Comparison of ENCODE assay signal across 26 cellular contexts in genomic region chr13:44389003-44389666, GRCh38. TPM values are rescaled to one million over a fixed set of nuclear protein-coding genes. Genes with fewer than 3 reads are reported as not detected.
A peak's percentile ranks its signal among the peaks of the same experiment; 100 is the strongest.
DNase-seq lines count a peak whose midpoint lies in the region; ATAC-seq and TF ChIP-seq lines count a peak whose summit lies in the region.
"Had no signal": no experiment of that assay in that cellular context is flagged by ENCODE, and none has a peak within 500 bp of the region (broad histone marks: within the 10 kb centered on the region; RNA-seq: fewer than 3 reads in every experiment).

No MANE protein-coding gene starts in this region.

- H3K27ac Mint-ChIP-seq in CD14-positive monocyte: peak overlapping the region in 4 of 7 donors; percentile 15 to 56 (median 38)
- H3K27ac Mint-ChIP-seq: activated naive CD4-positive, alpha-beta T cell treated with anti-CD3 and anti-CD28 coated beads, Interleukin-2, amount 50 U/mL, for 24 hours; activated T-helper 17 cell treated with anti-CD3 and anti-CD28 coated beads, Interleukin-2, amount 50 U/mL, for 72 hours had no signal

- H3K9me3 Mint-ChIP-seq in CD14-positive monocyte: no peaks in the 10 kb centered on the region
- H3K9me3 Mint-ChIP-seq: activated naive CD4-positive, alpha-beta T cell treated with anti-CD3 and anti-CD28 coated beads, Interleukin-2, amount 50 U/mL, for 24 hours; activated T-helper 17 cell treated with anti-CD3 and anti-CD28 coated beads, Interleukin-2, amount 50 U/mL, for 72 hours had no signal

- TF ChIP-seq CTCF in CD14-positive monocyte (IDR thresholded peaks at IDR 0.05) (no peak), mucosa of descending colon (IDR thresholded peaks at IDR 0.05) (no peak)

- H3K4me3 Mint-ChIP-seq in CD14-positive monocyte: no peak overlapping the region
- H3K4me3 Mint-ChIP-seq: activated naive CD4-positive, alpha-beta T cell treated with anti-CD3 and anti-CD28 coated beads, Interleukin-2, amount 50 U/mL, for 24 hours; activated T-helper 17 cell treated with anti-CD3 and anti-CD28 coated beads, Interleukin-2, amount 50 U/mL, for 72 hours had no signal

- peaks cover 5 to 8% (median 7%) of the 10 kb centered on the region in 3 donors for H3K27me3 Mint-ChIP-seq in CD14-positive monocyte (ENCODE audit: low read depth in 3 of 3)

- H3K4me1 Mint-ChIP-seq in CD14-positive monocyte: peaks cover 19% of the 10 kb centered on the region
- H3K4me1 Mint-ChIP-seq: activated naive CD4-positive, alpha-beta T cell treated with anti-CD3 and anti-CD28 coated beads, Interleukin-2, amount 50 U/mL, for 24 hours; activated T-helper 17 cell treated with anti-CD3 and anti-CD28 coated beads, Interleukin-2, amount 50 U/mL, for 72 hours had no signal

- H3K9me3 ChIP-seq in mucosa of descending colon: no peaks in the 10 kb centered on the region
- H3K9me3 ChIP-seq: BLaER1 treated with 17β-estradiol and CSF1 and Interleukin-3, amounts not matched to agents 10 nM and 100 nM; ovary; thoracic aorta had no signal

- no peak for DNase-seq in CD14-positive monocyte (ENCODE audit: low spot score)
- DNase-seq in Kasumi-1 (lab: John Stamatoyannopoulos, UW): peak; percentile 46 to 70
- peak; percentile 39 for DNase-seq in SKM-1 treated with dmso at 0.1 percent for 144 hours (lab: John Stamatoyannopoulos, UW; ENCODE audit: unreplicated experiment)
- DNase-seq in mucosa of descending colon: no peak
- no peak for DNase-seq in NCI-H510A treated with DMSO at 0.1 percent for 48 hours (lab: John Stamatoyannopoulos, UW)
- no peak for DNase-seq in stimulated activated CD4-positive, alpha-beta T cell treated with anti-CD3 and anti-CD28 coated beads, Interleukin-2, amount 100 ng/mL, for 48 hours
- DNase-seq in cortex of kidney (lab: John Stamatoyannopoulos, UW): no peak
- DNase-seq: ACHN; activated CD4-positive, alpha-beta T cell treated with anti-CD3 and anti-CD28 coated beads, Interleukin-2, amount 50 U/mL, for 48 hours; activated CD8-positive, alpha-beta memory T cell treated with anti-CD3 and anti-CD28 coated beads, Interleukin-2, amount 50 U/mL, for 4 hours; dermis blood vessel endothelial cell; EL; KBM-7; kidney; NCI-H1048; NCI-H1694 treated with DMSO at 0.1 percent for 48 hours; ovary; stimulated activated CD4-positive, alpha-beta T cell treated with anti-CD3 and anti-CD28 coated beads, Interleukin-4, amount 100 ng/mL, for 4 hours; stimulated activated naive CD4-positive, alpha-beta T cell treated with Interleukin-2 at 50 U/mL for 16 hours; SW 1271 had no signal

- H3K4me1 ChIP-seq in mucosa of descending colon (ENCODE audit: low read depth): peaks cover 7% of the 10 kb centered on the region

- H3K4me3 ChIP-seq in mucosa of descending colon: no peak overlapping the region
- H3K4me3 ChIP-seq: BLaER1 treated with 17β-estradiol and CSF1 and Interleukin-3, amounts not matched to agents 10 nM and 100 nM; ovary; thoracic aorta had no signal

- intact Hi-C loops in CD14-positive monocyte (cut with micrococcal nuclease): no loop called here
- intact Hi-C loops in mucosa of descending colon (cut with DNase I, micrococcal nuclease): no loop called here

- no peaks in the 10 kb centered on the region for H3K36me3 ChIP-seq in mucosa of descending colon (ENCODE audit: low read depth)
- H3K36me3 ChIP-seq: BLaER1 treated with 17β-estradiol and CSF1 and Interleukin-3, amounts not matched to agents 10 nM and 100 nM; ovary; thoracic aorta had no signal

- ATAC-seq in mucosa of descending colon (peak; percentile 68), GM18867 (IDR thresholded peaks at IDR 0.05; ENCODE audit: unreplicated experiment) (no peak)
- ATAC-seq: activated T-helper 17 cell treated with anti-CD3 and anti-CD28 coated beads, Interleukin-2, amount 50 U/mL, for 72 hours had no signal

- no peaks in the 10 kb centered on the region for H3K36me3 Mint-ChIP-seq in CD14-positive monocyte
- H3K36me3 Mint-ChIP-seq: activated naive CD4-positive, alpha-beta T cell treated with anti-CD3 and anti-CD28 coated beads, Interleukin-2, amount 50 U/mL, for 24 hours had no signal

RNA-seq across cellular contexts. Expression of gene SERP2, which starts 15.5 kb away (rescaled TPM):
- polyA plus RNA-seq in CD14-positive monocyte: not detected
- 1 to 10 TPM; 3.3 to 6.0 (median 5.8) TPM for total RNA-seq in mucosa of descending colon
- total RNA-seq: activated T-helper 17 cell treated with anti-CD3 and anti-CD28 coated beads, Interleukin-2, amount 50 U/mL, for 72 hours; OCI-LY7 had no signal

Comparison
In these comparisons a context has a peak if more than half of its experiments do, and no peak if none do; other contexts are left out.
1. DNase-seq: peak in Kasumi-1 (2 of 2) and SKM-1 treated with dmso at 0.1 percent for 144 hours (single experiment); none in CD14-positive monocyte (single experiment), mucosa of descending colon (0 of 3), NCI-H510A treated with DMSO at 0.1 percent for 48 hours (single experiment), stimulated activated CD4-positive, alpha-beta T cell treated with anti-CD3 and anti-CD28 coated beads, Interleukin-2, amount 100 ng/mL, for 48 hours (0 of 2) and cortex of kidney (single experiment).